ENCODE assay signal across 8 cellular contexts in genomic region chr3:193605876-193606275, GRCh38. TPM values are rescaled to one million over a fixed set of nuclear protein-coding genes. Genes with fewer than 3 reads are reported as not detected.
A peak's percentile ranks its signal among the peaks of the same experiment; 100 is the strongest.
DNase-seq lines count a peak whose midpoint lies in the region; TF ChIP-seq lines count a peak whose summit lies in the region.

No MANE protein-coding gene starts in this region.

- TF ChIP-seq EP300 in suprapubic skin (IDR thresholded peaks at IDR 0.05): no peak

- no peaks in the 10 kb centered on the region for H3K9me3 ChIP-seq in suprapubic skin

- H3K4me3 ChIP-seq in HFF-Myc (replicated peaks; ENCODE audit: low read depth, low read length): no peak overlapping the region
- no peak overlapping the region for H3K4me3 ChIP-seq in suprapubic skin

- H3K27ac ChIP-seq in suprapubic skin: no peak overlapping the region

- H3K27me3 ChIP-seq in suprapubic skin: no peaks in the 10 kb centered on the region

- peak; percentile 85 for TF ChIP-seq CTCF in HFF-Myc (IDR thresholded peaks at IDR 0.05; ENCODE audit: low read depth, low read length, missing control alignments)
- TF ChIP-seq CTCF in suprapubic skin (IDR thresholded peaks at IDR 0.05): peak; percentile 17 to 80

- peak; percentile 64 for DNase-seq in NCI-H1436 (lab: John Stamatoyannopoulos, UW)
- no peak for DNase-seq in NCI-H1436 treated with DMSO at 0.1 percent for 48 hours (lab: John Stamatoyannopoulos, UW)
- no peak for DNase-seq in HFF-Myc (ENCODE audit: extremely low read depth, low read depth)
- DNase-seq in NCI-H2081 (lab: John Stamatoyannopoulos, UW): peak; percentile 81 to 87
- DNase-seq in UCSD-AML1 (lab: John Stamatoyannopoulos, UW; ENCODE audit: unreplicated experiment): peak; percentile 11
- DNase-seq in effector CD4-positive, alpha-beta T cell: peak; percentile 53
- peak; percentile 72 to 78 for DNase-seq in lung microvascular endothelial cell (ENCODE audit: low read depth in 2 of 2)
- no peak for DNase-seq in suprapubic skin (ENCODE audit: low spot score in 2 of 2)

- no peaks in the 10 kb centered on the region for H3K4me1 ChIP-seq in suprapubic skin

- peaks cover 5% of the 10 kb centered on the region for H3K36me3 ChIP-seq in suprapubic skin

- WGBS in suprapubic skin: 56% methylated on average over 2 of the region's 2 CpGs

- no peak for TF ChIP-seq POLR2A in suprapubic skin (IDR thresholded peaks at IDR 0.05)

RNA-seq across cellular contexts. Expression of gene OPA1, which starts 12.9 kb away (rescaled TPM):
- total RNA-seq in lung microvascular endothelial cell (35.1 and 39.0 TPM in 2 replicates), suprapubic skin (10 to 100 TPM; 33.4 to 53.8 (median 37.9) TPM)

RNA-seq across cellular contexts. Expression of gene ATP13A4, which starts 51.2 kb away (rescaled TPM):
- total RNA-seq in lung microvascular endothelial cell: under 0.01 TPM in 1 of 2 replicates, not detected in the other
- total RNA-seq in suprapubic skin: 10 to 100 TPM; 18.7 to 75.0 (median 35.3) TPM

Comparison
In these comparisons a context has a peak if more than half of its experiments do, and no peak if none do; other contexts are left out.
1. DNase-seq: peak in NCI-H1436 (single experiment), NCI-H2081 (2 of 2), UCSD-AML1 (single experiment), effector CD4-positive, alpha-beta T cell (single experiment) and lung microvascular endothelial cell (2 of 2); none in NCI-H1436 treated with DMSO at 0.1 percent for 48 hours (single experiment), HFF-Myc (single experiment) and suprapubic skin (0 of 2).
2. RNA of gene ATP13A4, which starts 51.2 kb away (total RNA-seq): 18.7 to 75.0 TPM in suprapubic skin; under 0.01 TPM in lung microvascular endothelial cell; every median in the first group is over 10 times any median in the second.